32 cellular contexts compared by ENCODE assay signal in genomic region chr12:27025116-27025515, GRCh38. TPM values are rescaled to one million over a fixed set of nuclear protein-coding genes. Genes with fewer than 3 reads are reported as not detected.
DNase-seq lines count a peak whose midpoint lies in the region; ATAC-seq, FAIRE-seq and TF ChIP-seq lines count a peak whose summit lies in the region.
"Had no signal": no experiment of that assay in that cellular context is flagged by ENCODE, and none has a peak within 500 bp of the region (broad histone marks: within the 10 kb centered on the region; RNA-seq: fewer than 3 reads in every experiment).

No MANE protein-coding gene starts in this region.

- H3K9me3 Mint-ChIP-seq in activated T-cell treated with anti-CD3 and anti-CD28 coated beads, Interleukin-2, amount 50 U/mL, for 72 hours, result no peaks in the 10 kb centered on the region
- no peaks in the 10 kb centered on the region for H3K9me3 Mint-ChIP-seq in activated T-cell treated with anti-CD3 and anti-CD28 coated beads, Interleukin-2, amount 50 U/mL, for 24 hours
- no peaks in the 10 kb centered on the region for H3K9me3 Mint-ChIP-seq in endodermal cell
- no peaks in the 10 kb centered on the region for H3K9me3 Mint-ChIP-seq in stimulated activated effector memory CD8-positive, alpha-beta T cell treated with anti-CD3 and anti-CD28 coated beads, Interleukin-12 subunit alpha, Interleukin-12 subunit beta, amount 100 ng/mL, for 72 hours
- H3K9me3 Mint-ChIP-seq: activated B cell treated with CpG ODN at 0.5 μM for 24 hours; activated naive CD8-positive, alpha-beta T cell treated with anti-CD3 and anti-CD28 coated beads, Interleukin-2, amount 10 ng/mL, durations not matched to agents 7 days and 5 days; GM23338; T-helper 2 cell treated with Interferon-gamma antibody and Interleukin-4, amounts not matched to agents 5 μg/mL and 100 μg/mL, for 36 hours had no signal

- intact Hi-C loops in pancreas (cut with DNase I), result no loop called here

- peaks cover 8% of the 10 kb centered on the region for H3K4me1 ChIP-seq in endodermal cell (ENCODE audit: control insufficient read depth, insufficient read depth, low read length)
- peaks cover 4 to 26% (median 22%) of the 10 kb centered on the region in 3 donors for H3K4me1 ChIP-seq in pancreas

- H3K9ac ChIP-seq in endodermal cell (ENCODE audit: extremely low read depth, low read length, poor library complexity, severe bottlenecking), result no peak overlapping the region

- H3K27ac ChIP-seq in endodermal cell (ENCODE audit: low read depth, low read length) (no peak overlapping the region), pancreas (no peak overlapping the region)
- H3K27ac ChIP-seq: body of pancreas, colonic mucosa, hepatocyte, suprapubic skin, uterus had no signal

- DNase-seq in activated T-cell treated with anti-CD3 and anti-CD28 coated beads, Interleukin-2, amount 50 U/mL, for 72 hours, result no peak
- DNase-seq in activated T-cell treated with anti-CD3 and anti-CD28 coated beads, Interleukin-2, amount 50 U/mL, for 24 hours, result no peak
- DNase-seq in NB4 (ENCODE audit: low read depth), result no peak
- DNase-seq in endodermal cell, result no peak
- DNase-seq in stimulated activated effector memory CD8-positive, alpha-beta T cell treated with anti-CD3 and anti-CD28 coated beads, Interleukin-12 subunit alpha, Interleukin-12 subunit beta, amount 100 ng/mL, for 72 hours (ENCODE audit: low spot score in 2 of 2), result no peak
- DNase-seq in T-helper 9 cell, result no peak
- DNase-seq in pancreas, result no peak
- DNase-seq: activated B cell treated with CpG ODN at 0.5 μM for 24 hours; activated naive CD8-positive, alpha-beta T cell treated with anti-CD3 and anti-CD28 coated beads, Interleukin-2, amount 10 ng/mL, durations not matched to agents 7 days and 5 days; activated T-cell treated with anti-CD3 and anti-CD28 coated beads, Interleukin-2, amount 50 U/mL, for 48 hours; body of pancreas; colonic mucosa; foreskin melanocyte; Kasumi-1; NCI-H1105; NCI-H510A; NK-92 treated with Interleukin-12 subunit alpha and Interleukin-12 subunit beta, amount 100 ng/mL, for 24 hours; uterus had no signal

- FAIRE-seq in pancreas (lab: Jason Lieb, UNC), result no peak
- FAIRE-seq: G401.6, islet of Langerhans, RCC 7860 had no signal

- no peaks in the 10 kb centered on the region for H3K9me3 ChIP-seq in endodermal cell (ENCODE audit: control insufficient read depth, low read length)
- no peaks in the 10 kb centered on the region for H3K9me3 ChIP-seq in pancreas
- H3K9me3 ChIP-seq: body of pancreas, colonic mucosa, suprapubic skin, uterus had no signal

- no peaks in the 10 kb centered on the region for H3K27me3 ChIP-seq in endodermal cell (ENCODE audit: control insufficient read depth, insufficient read depth, low read length, poor library complexity, severe bottlenecking)
- H3K27me3 ChIP-seq in pancreas, result no peaks in the 10 kb centered on the region
- H3K27me3 ChIP-seq: body of pancreas, colonic mucosa, hepatocyte, suprapubic skin, uterus had no signal

- TF ChIP-seq CTCF in NB4 (IDR thresholded peaks at IDR 0.05; ENCODE audit: low read depth, low read length) (no peak), endodermal cell (conservative IDR thresholded peaks at IDR 0.05) (no peak), pancreas (IDR thresholded peaks at IDR 0.05) (no peak)

- peaks cover 36% of the 10 kb centered on the region for H3K4me1 Mint-ChIP-seq in activated T-cell treated with anti-CD3 and anti-CD28 coated beads, Interleukin-2, amount 50 U/mL, for 72 hours (ENCODE audit: low read depth)
- peaks cover 48% of the 10 kb centered on the region for H3K4me1 Mint-ChIP-seq in activated T-cell treated with anti-CD3 and anti-CD28 coated beads, Interleukin-2, amount 50 U/mL, for 24 hours (ENCODE audit: low read depth)
- H3K4me1 Mint-ChIP-seq in endodermal cell, result peaks cover 31% of the 10 kb centered on the region
- peaks cover 37% of the 10 kb centered on the region for H3K4me1 Mint-ChIP-seq in stimulated activated effector memory CD8-positive, alpha-beta T cell treated with anti-CD3 and anti-CD28 coated beads, Interleukin-12 subunit alpha, Interleukin-12 subunit beta, amount 100 ng/mL, for 72 hours

- peak overlapping the region in 1 of 2 donors; percentile 95 for H3K4me3 Mint-ChIP-seq in activated T-cell treated with anti-CD3 and anti-CD28 coated beads, Interleukin-2, amount 50 U/mL, for 72 hours
- no peak overlapping the region for H3K4me3 Mint-ChIP-seq in activated T-cell treated with anti-CD3 and anti-CD28 coated beads, Interleukin-2, amount 50 U/mL, for 24 hours
- no peak overlapping the region for H3K4me3 Mint-ChIP-seq in endodermal cell
- peak overlapping the region; percentile 2 for H3K4me3 Mint-ChIP-seq in stimulated activated effector memory CD8-positive, alpha-beta T cell treated with anti-CD3 and anti-CD28 coated beads, Interleukin-12 subunit alpha, Interleukin-12 subunit beta, amount 100 ng/mL, for 72 hours
- H3K4me3 Mint-ChIP-seq: activated naive CD8-positive, alpha-beta T cell treated with anti-CD3 and anti-CD28 coated beads, Interleukin-2, amount 10 ng/mL, durations not matched to agents 7 days and 5 days; GM23338 had no signal

- peaks cover 5% of the 10 kb centered on the region for H3K27me3 Mint-ChIP-seq in activated T-cell treated with anti-CD3 and anti-CD28 coated beads, Interleukin-2, amount 50 U/mL, for 72 hours (ENCODE audit: low read depth)
- no peaks in the 10 kb centered on the region for H3K27me3 Mint-ChIP-seq in activated T-cell treated with anti-CD3 and anti-CD28 coated beads, Interleukin-2, amount 50 U/mL, for 24 hours
- no peaks in the 10 kb centered on the region for H3K27me3 Mint-ChIP-seq in endodermal cell (ENCODE audit: insufficient read depth)
- H3K27me3 Mint-ChIP-seq: activated B cell treated with CpG ODN at 0.5 μM for 24 hours had no signal

- no peak for TF ChIP-seq POLR2A in NB4 (IDR thresholded peaks at IDR 0.05; ENCODE audit: extremely low read depth, insufficient read length)

- WGBS in endodermal cell (ENCODE audit: insufficient coverage in 1 of 2, insufficient read length in 1 of 2), 2 experiments, result 84 to 100% methylated on average over 1 of the region's 1 CpG
- WGBS in pancreas, 2 donors, result 28 to 46% methylated on average over 1 of the region's 1 CpG

- peak overlapping the region; percentile 6 for H3K4me3 ChIP-seq in NB4 (ENCODE audit: low read depth, low read length)
- H3K4me3 ChIP-seq in endodermal cell (ENCODE audit: low read length), result peak overlapping the region; percentile 99
- no peak overlapping the region for H3K4me3 ChIP-seq in pancreas
- H3K4me3 ChIP-seq: body of pancreas, colonic mucosa, GM23338, hepatocyte, lung, suprapubic skin, uterus had no signal

- H3K27ac Mint-ChIP-seq in activated T-cell treated with anti-CD3 and anti-CD28 coated beads, Interleukin-2, amount 50 U/mL, for 72 hours, result peak overlapping the region; percentile 61
- H3K27ac Mint-ChIP-seq in activated T-cell treated with anti-CD3 and anti-CD28 coated beads, Interleukin-2, amount 50 U/mL, for 24 hours, result no peak overlapping the region
- H3K27ac Mint-ChIP-seq in endodermal cell, result no peak overlapping the region
- peak overlapping the region; percentile 76 for H3K27ac Mint-ChIP-seq in stimulated activated effector memory CD8-positive, alpha-beta T cell treated with anti-CD3 and anti-CD28 coated beads, Interleukin-12 subunit alpha, Interleukin-12 subunit beta, amount 100 ng/mL, for 72 hours
- H3K27ac Mint-ChIP-seq: activated B cell treated with CpG ODN at 0.5 μM for 24 hours; activated naive CD8-positive, alpha-beta T cell treated with anti-CD3 and anti-CD28 coated beads, Interleukin-2, amount 10 ng/mL, durations not matched to agents 7 days and 5 days; GM23338; T-helper 2 cell treated with Interferon-gamma antibody and Interleukin-4, amounts not matched to agents 5 μg/mL and 100 μg/mL, for 36 hours had no signal

- H3K36me3 Mint-ChIP-seq in activated T-cell treated with anti-CD3 and anti-CD28 coated beads, Interleukin-2, amount 50 U/mL, for 72 hours (ENCODE audit: insufficient read depth in 2 of 2), result peaks cover 6 to 13% of the 10 kb centered on the region in 2 donors
- peaks cover 48% of the 10 kb centered on the region for H3K36me3 Mint-ChIP-seq in activated T-cell treated with anti-CD3 and anti-CD28 coated beads, Interleukin-2, amount 50 U/mL, for 24 hours (ENCODE audit: low read depth)
- peaks cover 33% of the 10 kb centered on the region for H3K36me3 Mint-ChIP-seq in endodermal cell (ENCODE audit: low read depth)
- H3K36me3 Mint-ChIP-seq in stimulated activated effector memory CD8-positive, alpha-beta T cell treated with anti-CD3 and anti-CD28 coated beads, Interleukin-12 subunit alpha, Interleukin-12 subunit beta, amount 100 ng/mL, for 72 hours, result peaks cover 47% of the 10 kb centered on the region

- ATAC-seq in activated T-cell treated with anti-CD3 and anti-CD28 coated beads, Interleukin-2, amount 50 U/mL, for 72 hours (replicated peaks in 1 of 2), result no peak
- ATAC-seq in stimulated activated effector memory CD8-positive, alpha-beta T cell treated with anti-CD3 and anti-CD28 coated beads, Interleukin-12 subunit alpha, Interleukin-12 subunit beta, amount 100 ng/mL, for 72 hours, result no peak
- ATAC-seq in GM18868 (IDR thresholded peaks at IDR 0.05; ENCODE audit: unreplicated experiment), result no peak
- no peak for ATAC-seq in pancreas
- ATAC-seq: body of pancreas, GM23338 had no signal

- H3K36me3 ChIP-seq in endodermal cell (ENCODE audit: control insufficient read depth, insufficient read depth, low read length), result peaks cover 40% of the 10 kb centered on the region
- H3K36me3 ChIP-seq in pancreas, result peaks cover 0 to 22% (median 2%) of the 10 kb centered on the region in 3 donors
- H3K36me3 ChIP-seq: uterus had no signal

RNA-seq across cellular contexts. Expression of gene MED21, which starts 2.8 kb away (rescaled TPM):
- 10 to 100 TPM; 40.9 to 48.9 TPM for total RNA-seq in activated T-cell treated with anti-CD3 and anti-CD28 coated beads, Interleukin-2, amount 50 U/mL, for 72 hours
- total RNA-seq in endodermal cell (100 to 1,000 TPM in 1 of 2 donors, 10 to 100 TPM in 1; 40.8 to 116 TPM), pancreas (10 to 100 TPM; 13.0 to 24.6 (median 18.0) TPM)
- polyA plus RNA-seq in endodermal cell (2013, experiment 1 of 2), result 48.1 TPM
- 49.2 TPM for polyA plus RNA-seq in endodermal cell (2013, experiment 2 of 2)
- 10 to 100 TPM; 12.0 to 18.9 TPM for polyA plus RNA-seq in pancreas

RNA-seq across cellular contexts. Expression of gene TM7SF3, which starts 10.9 kb away (rescaled TPM):
- 10 to 100 TPM; 45.4 to 71.0 TPM for total RNA-seq in activated T-cell treated with anti-CD3 and anti-CD28 coated beads, Interleukin-2, amount 50 U/mL, for 72 hours
- total RNA-seq in endodermal cell, result 10 to 100 TPM; 55.7 to 86.8 TPM
- 70.4 TPM for polyA plus RNA-seq in endodermal cell (2013, experiment 1 of 2)
- 54.2 TPM for polyA plus RNA-seq in endodermal cell (2013, experiment 2 of 2)
- total RNA-seq in pancreas, result 10 to 100 TPM; 36.9 to 67.6 (median 54.4) TPM
- polyA plus RNA-seq in pancreas, result 10 to 100 TPM; 16.8 to 50.0 TPM

RNA-seq across cellular contexts. Expression of gene C12orf71, which starts 57.3 kb away (rescaled TPM):
- total RNA-seq in activated T-cell treated with anti-CD3 and anti-CD28 coated beads, Interleukin-2, amount 50 U/mL, for 72 hours, result not detected
- total RNA-seq in endodermal cell (not detected), pancreas (not detected)
- not detected for polyA plus RNA-seq in endodermal cell (2013, experiment 1 of 2)
- polyA plus RNA-seq in endodermal cell (2013, experiment 2 of 2), result not detected
- not detected for polyA plus RNA-seq in pancreas
- total RNA-seq: A172; activated B cell treated with CpG ODN at 0.5 μM for 24 hours; activated naive CD8-positive, alpha-beta T cell treated with anti-CD3 and anti-CD28 coated beads, Interleukin-2, amount 10 ng/mL, durations not matched to agents 7 days and 5 days; body of pancreas; colonic mucosa; GM23338; hepatocyte; HT1080; lung; renal cortical epithelial cell; SK-MEL-5; suprapubic skin; uterus had no signal
- polyA plus RNA-seq: BJ, GM23338, hepatocyte, lung had no signal

Comparison
In these comparisons a context has a peak if more than half of its experiments do, and no peak if none do; other contexts are left out.
1. H3K27ac Mint-ChIP-seq: peak in activated T-cell treated with anti-CD3 and anti-CD28 coated beads, Interleukin-2, amount 50 U/mL, for 72 hours (single experiment) and stimulated activated effector memory CD8-positive, alpha-beta T cell treated with anti-CD3 and anti-CD28 coated beads, Interleukin-12 subunit alpha, Interleukin-12 subunit beta, amount 100 ng/mL, for 72 hours (single experiment); none in activated T-cell treated with anti-CD3 and anti-CD28 coated beads, Interleukin-2, amount 50 U/mL, for 24 hours (single experiment) and endodermal cell (single experiment).
2. H3K4me3 ChIP-seq: peak in NB4 (single experiment) and endodermal cell (single experiment); none in pancreas (0 of 4).